10 cellular contexts compared by ENCODE assay signal in the genomic region with DNA sequence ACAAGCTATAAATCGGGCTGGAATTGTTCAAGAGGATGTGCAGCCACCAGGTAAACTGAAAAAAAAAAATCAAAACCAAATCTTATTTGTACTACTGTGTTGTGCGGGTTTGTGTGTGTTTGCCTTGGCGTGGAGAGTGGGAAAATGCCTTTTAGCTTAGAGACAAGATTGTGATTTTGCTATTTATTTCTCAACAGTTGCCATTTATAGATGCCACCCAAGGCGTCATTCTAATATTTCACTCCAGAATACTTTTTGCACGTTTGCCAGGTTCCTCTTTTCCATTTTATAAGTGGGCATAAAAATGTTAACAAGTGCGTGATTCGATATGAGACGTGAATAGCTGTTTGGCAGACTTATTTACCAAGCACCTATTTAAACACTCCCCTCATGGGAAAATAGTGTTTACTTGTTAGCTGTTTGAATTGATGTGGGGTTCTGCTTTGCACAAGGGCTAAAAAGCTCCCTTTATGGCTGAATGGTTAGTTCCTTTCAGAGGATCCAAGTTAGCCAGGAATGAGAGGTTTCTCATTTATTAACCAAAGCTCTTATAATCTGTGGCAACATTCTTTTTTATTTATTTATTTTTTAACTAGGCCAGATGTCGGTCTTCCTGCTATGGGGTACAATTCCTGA. TPM values are rescaled to one million over a fixed set of nuclear protein-coding genes. Genes with fewer than 3 reads are reported as not detected.
DNase-seq lines count a peak whose midpoint lies in the region; ATAC-seq and TF ChIP-seq lines count a peak whose summit lies in the region.
"Had no signal": no experiment of that assay in that cellular context is flagged by ENCODE, and none has a peak within 500 bp of the region (broad histone marks: within the 10 kb centered on the region; RNA-seq: fewer than 3 reads in every experiment).

No MANE protein-coding gene starts in this region.

- no peak overlapping the region for H3K4me2 ChIP-seq in PC-9

- H3F3A ChIP-seq in PC-9 (ENCODE audit: insufficient read depth, low read depth): no peaks in the 10 kb centered on the region

- TF ChIP-seq CTCF in PC-9 (conservative IDR thresholded peaks at IDR 0.05): no peak
- TF ChIP-seq CTCF in right lobe of liver (IDR thresholded peaks at IDR 0.05): no peak

- intact Hi-C loops in right cardiac atrium (cut with DNase I) (loop anchor here in 1 of 4 donors (5.0 kb wide), 1 partner anchor 59 kb away; no protein-coding TSS in a partner anchor), PC-9 (cut with micrococcal nuclease; ENCODE audit: unreplicated experiment) (loop anchor here (10.0 kb wide), 1 partner anchor 486 kb away; no protein-coding TSS in a partner anchor), right lobe of liver (cut with DNase I) (no loop called here)

- H3K27ac ChIP-seq in right cardiac atrium (ENCODE audit: low read length): peak overlapping the region; percentile 43
- peak overlapping the region; percentile 13 for H3K27ac ChIP-seq in temporal lobe (ENCODE audit: low read depth, low read length)
- H3K27ac ChIP-seq in PC-9: no peak overlapping the region
- no peak overlapping the region for H3K27ac ChIP-seq in right lobe of liver
- H3K27ac ChIP-seq: neutrophil had no signal

- H3K4me1 ChIP-seq in right cardiac atrium (ENCODE audit: control insufficient read depth, insufficient read depth, low read length): peaks cover 6% of the 10 kb centered on the region
- H3K4me1 ChIP-seq in PC-9 (replicated peaks; ENCODE audit: insufficient read depth): no peaks in the 10 kb centered on the region
- no peaks in the 10 kb centered on the region for H3K4me1 ChIP-seq in right lobe of liver

- POLR2A ChIA-PET in PC-9 (lab: Charles Lee; ENCODE audit: unreplicated experiment): no interaction called here

- H3K9me3 ChIP-seq in right cardiac atrium (ENCODE audit: control insufficient read depth, low read length) (no peaks in the 10 kb centered on the region), PC-9 (ENCODE audit: insufficient read depth, low read depth) (no peaks in the 10 kb centered on the region), right lobe of liver (no peaks in the 10 kb centered on the region)
- H3K9me3 ChIP-seq: neutrophil had no signal

- H3K4me3 ChIP-seq in right cardiac atrium (ENCODE audit: low read length): no peak overlapping the region
- H3K4me3 ChIP-seq in PC-9: no peak overlapping the region
- no peak overlapping the region for H3K4me3 ChIP-seq in right lobe of liver

- H2AFZ ChIP-seq in PC-9: no peak overlapping the region

- no peaks in the 10 kb centered on the region; the same call in 1 of the 2 replicates for H4K20me1 ChIP-seq in PC-9 (ENCODE audit: insufficient read depth)

- DNase-seq in NCI-H128 (lab: John Stamatoyannopoulos, UW; ENCODE audit: unreplicated experiment) (peak; percentile 78), NCI-H748 treated with DMSO at 0.1 percent for 48 hours (lab: John Stamatoyannopoulos, UW) (peak; percentile 67), right cardiac atrium (no peak), PC-9 (no peak), right lobe of liver (no peak)
- DNase-seq: amniotic stem cell, kidney had no signal

- CTCF ChIA-PET in PC-9 (lab: Charles Lee): no interaction called here

- no peaks in the 10 kb centered on the region for H3K79me2 ChIP-seq in PC-9 (ENCODE audit: low read depth)

- H3K36me3 ChIP-seq in PC-9 (ENCODE audit: low read depth) (no peaks in the 10 kb centered on the region), right lobe of liver (peaks cover 0 to 5% (median 0%) of the 10 kb centered on the region in 4 donors)
- H3K36me3 ChIP-seq: neutrophil had no signal

- WGBS in right cardiac atrium: 53% methylated on average over 9 of the region's 9 CpGs
- 60% methylated on average over 9 of the region's 9 CpGs for WGBS in right lobe of liver (ENCODE audit: insufficient coverage, low coverage, low lambda C conversion rate, missing lambda C conversion rate)

- H3K27me3 ChIP-seq in right cardiac atrium (ENCODE audit: control insufficient read depth, insufficient read depth) (no peaks in the 10 kb centered on the region), PC-9 (ENCODE audit: insufficient read depth, low read depth) (no peaks in the 10 kb centered on the region), right lobe of liver (no peaks in the 10 kb centered on the region)
- H3K27me3 ChIP-seq: neutrophil had no signal

- BruUV-seq in PC-9 (replicated peaks; lab: Mats Ljungman, UMichigan): no TSS peak

- peak in 1 of 2 donors; percentile 18 for ATAC-seq in right cardiac atrium
- no peak for ATAC-seq in GM18873 (IDR thresholded peaks at IDR 0.05; ENCODE audit: low FRiP score, unreplicated experiment)
- ATAC-seq in right lobe of liver: no peak

- TF ChIP-seq POLR2A in right lobe of liver (IDR thresholded peaks at IDR 0.05): no peak

- H3K9me2 ChIP-seq in PC-9 (ENCODE audit: insufficient read depth): no peaks in the 10 kb centered on the region

RNA-seq across cellular contexts. Expression of a gene that starts 14.4 kb away (rescaled TPM):
- total RNA-seq in right cardiac atrium: 10 to 100 TPM; 28.0 to 47.9 (median 34.8) TPM
- 47.7 TPM for polyA plus RNA-seq in right cardiac atrium
- total RNA-seq in temporal lobe: 17.0 TPM
- 40.5 and 44.2 TPM in 2 replicates for total RNA-seq in PC-9 (2021)
- total RNA-seq in right lobe of liver: 10 to 100 TPM; 16.0 to 32.5 (median 21.9) TPM

Comparison
In these comparisons a context has a peak if more than half of its experiments do, and no peak if none do; other contexts are left out.
1. DNase-seq: peak in NCI-H128 (single experiment) and NCI-H748 treated with DMSO at 0.1 percent for 48 hours (single experiment); none in right cardiac atrium (0 of 3), PC-9 (0 of 2) and right lobe of liver (0 of 3).
2. H3K27ac ChIP-seq: peak in right cardiac atrium (single experiment) and temporal lobe (single experiment); none in PC-9 (single experiment) and right lobe of liver (0 of 3).